ENCODE assay signal across 30 cellular contexts in genomic region chr14:62101189-62101588, GRCh38.
"Had no signal": no experiment of that assay in that cellular context is flagged by ENCODE, and none has a peak within 500 bp of the region (broad histone marks: within the 10 kb centered on the region; RNA-seq: fewer than 3 reads in every experiment).

No MANE protein-coding gene starts in this region.

- H3K27ac ChIP-seq: ascending aorta, cardiac muscle cell, colonic mucosa, VCaP had no signal

- H3K27me3 ChIP-seq: ascending aorta, cardiac muscle cell, colonic mucosa had no signal

- DNase-seq: activated B cell treated with CpG ODN at 0.5 μM for 24 hours; activated CD4-positive, alpha-beta memory T cell treated with anti-CD3 and anti-CD28 coated beads for 36 hours; activated CD4-positive, alpha-beta T cell treated with anti-CD3 and anti-CD28 coated beads for 4 hours; activated CD4-positive, alpha-beta T cell treated with anti-CD3 and anti-CD28 coated beads, Interleukin-2, amount 10 ng/mL, durations not matched to agents 24 days and 14 days; activated CD4-positive, alpha-beta T cell treated with anti-CD3 and anti-CD28 coated beads, Interleukin-2, amount 50 U/mL, for 1 hour; activated CD4-positive, alpha-beta T cell treated with anti-CD3 and anti-CD28 coated beads, Interleukin-2, amount 50 U/mL, for 4 hours; activated CD4-positive, CD25-positive, alpha-beta regulatory T cell treated with anti-CD3 and anti-CD28 coated beads, Interleukin-2, amount 50 U/mL, for 72 hours; activated CD8-positive, alpha-beta memory T cell treated with anti-CD3 and anti-CD28 coated beads, Interleukin-2, amount 50 U/mL, for 4 hours; activated CD8-positive, alpha-beta T cell treated with anti-CD3 and anti-CD28 coated beads for 36 hours; activated effector memory CD4-positive, alpha-beta T cell treated with anti-CD3 and anti-CD28 coated beads, Interleukin-2, amount 50 U/mL, for 16 hours; activated gamma-delta T cell treated with Interleukin-2 at 50 U/mL for 16 hours; activated naive CD4-positive, alpha-beta T cell; activated naive CD4-positive, alpha-beta T cell treated with anti-CD3 and anti-CD28 coated beads for 36 hours; activated naive CD8-positive, alpha-beta T cell treated with anti-CD3 and anti-CD28 coated beads, Interleukin-2, amount 10 ng/mL, durations not matched to agents 7 days and 5 days; activated naive CD8-positive, alpha-beta T cell treated with anti-CD3 and anti-CD28 coated beads, Interleukin-2, amount 50 U/mL, for 24 hours; activated T-cell treated with anti-CD3 and anti-CD28 coated beads for 4 hours; activated T-cell treated with anti-CD3 and anti-CD28 coated beads, Interleukin-2, amount 50 U/mL, for 1 hour; activated T-cell treated with anti-CD3 and anti-CD28 coated beads, Interleukin-2, amount 50 U/mL, for 4 hours; activated T-cell treated with anti-CD3 and anti-CD28 coated beads, Interleukin-2, amount 50 U/mL, for 72 hours; amygdala; cerebellar nuclear complex; colonic mucosa; T-helper 2 cell; T-helper 9 cell had no signal

- H3K4me3 ChIP-seq: ascending aorta, cardiac muscle cell, colonic mucosa had no signal

- H3K4me1 ChIP-seq: ascending aorta, colonic mucosa had no signal

- ATAC-seq: activated CD8-positive, alpha-beta T cell treated with anti-CD3 and anti-CD28 coated beads for 36 hours; activated naive CD8-positive, alpha-beta T cell treated with anti-CD3 and anti-CD28 coated beads, Interleukin-2, amount 50 U/mL, for 24 hours; activated T-cell treated with anti-CD3 and anti-CD28 coated beads, Interleukin-2, amount 50 U/mL, for 4 hours; activated T-helper 17 cell treated with anti-CD3 and anti-CD28 coated beads, Interleukin-2, amount 50 U/mL, for 72 hours had no signal

- H3K36me3 ChIP-seq: ascending aorta, cardiac muscle cell, colonic mucosa had no signal

- H3K9me3 ChIP-seq: ascending aorta, colonic mucosa had no signal

- FAIRE-seq: bronchial epithelial cell, TTC549 had no signal
